Comparison of ENCODE assay signal across 1 cellular context in genomic region chr19:35388277-35389054, GRCh38.
TF ChIP-seq lines count a peak whose summit lies in the region.

No MANE protein-coding gene starts in this region.

TF ChIP-seq in HepG2, 621 proteins besides CTCF, POLR2A, EP300 and RAD21 (continues in another document):
- TF ChIP-seq ZNF18 (CRISPR knock-in tag; IDR thresholded peaks at IDR 0.05; ENCODE audit: insufficient replicate concordance) = peak; percentile 71
- no peak for TF ChIP-seq ZNF543 (CRISPR knock-in tag; IDR thresholded peaks at IDR 0.05)
- no peak for TF ChIP-seq GMEB1 (CRISPR knock-in tag; IDR thresholded peaks at IDR 0.05; ENCODE audit: borderline replicate concordance)
- no peak for TF ChIP-seq FOXM1 (CRISPR knock-in tag; IDR thresholded peaks at IDR 0.05)
- TF ChIP-seq ZNF280D (CRISPR knock-in tag; IDR thresholded peaks at IDR 0.05) = no peak
- peak; percentile 38 for TF ChIP-seq MED1 (CRISPR knock-in tag; IDR thresholded peaks at IDR 0.05)
- TF ChIP-seq DDIT3 (CRISPR knock-in tag; IDR thresholded peaks at IDR 0.05) = no peak
- peak; percentile 94 for TF ChIP-seq RXRB (CRISPR knock-in tag; IDR thresholded peaks at IDR 0.05; ENCODE audit: borderline replicate concordance)
- no peak for TF ChIP-seq SP4 (CRISPR knock-in tag; IDR thresholded peaks at IDR 0.05)
- peak; percentile 61 for TF ChIP-seq SAP130 (CRISPR knock-in tag; IDR thresholded peaks at IDR 0.05; ENCODE audit: low read depth)
- no peak for TF ChIP-seq TAF15 (IDR thresholded peaks at IDR 0.05; ENCODE audit: low read depth, low read length, poor library complexity, severe bottlenecking)
- TF ChIP-seq PHF5A (CRISPR knock-in tag; IDR thresholded peaks at IDR 0.05; ENCODE audit: low read depth, unreplicated experiment) = no peak
- no peak for TF ChIP-seq TFAP4 (IDR thresholded peaks at IDR 0.05; ENCODE audit: borderline replicate concordance, low read depth)
- TF ChIP-seq MEIS1 (CRISPR knock-in tag; IDR thresholded peaks at IDR 0.05; ENCODE audit: borderline replicate concordance) = no peak
- no peak for TF ChIP-seq ZNF564 (CRISPR knock-in tag; IDR thresholded peaks at IDR 0.05)
- no peak for TF ChIP-seq ZBTB10 (CRISPR knock-in tag; IDR thresholded peaks at IDR 0.05; ENCODE audit: borderline replicate concordance)
- no peak for TF ChIP-seq ZBTB14 (CRISPR knock-in tag; IDR thresholded peaks at IDR 0.05)
- TF ChIP-seq SPEN (CRISPR knock-in tag; IDR thresholded peaks at IDR 0.05; ENCODE audit: low read depth) = no peak
- TF ChIP-seq ELF1 (CRISPR knock-in tag; IDR thresholded peaks at IDR 0.05) = no peak
- TF ChIP-seq ZNF274 (CRISPR knock-in tag; IDR thresholded peaks at IDR 0.05) = no peak
- TF ChIP-seq ZNF609 (CRISPR knock-in tag; IDR thresholded peaks at IDR 0.05; ENCODE audit: borderline replicate concordance) = no peak
- no peak for TF ChIP-seq ZBTB8A (CRISPR knock-in tag; IDR thresholded peaks at IDR 0.05; ENCODE audit: borderline replicate concordance, low read depth)
- TF ChIP-seq RFXAP (CRISPR knock-in tag; IDR thresholded peaks at IDR 0.05; ENCODE audit: borderline replicate concordance) = no peak
- TF ChIP-seq MTA3 (CRISPR knock-in tag; IDR thresholded peaks at IDR 0.05) = no peak
- no peak for TF ChIP-seq ATF7 (IDR thresholded peaks at IDR 0.05)
- TF ChIP-seq ATF7 (CRISPR knock-in tag; IDR thresholded peaks at IDR 0.05) = no peak
- no peak for TF ChIP-seq ZNF678 (CRISPR knock-in tag; IDR thresholded peaks at IDR 0.05)
- no peak for TF ChIP-seq GTF2F1 (IDR thresholded peaks at IDR 0.05; ENCODE audit: low read length)
- no peak for TF ChIP-seq MAFG (CRISPR knock-in tag; IDR thresholded peaks at IDR 0.05)
- TF ChIP-seq SOX5 (CRISPR knock-in tag; IDR thresholded peaks at IDR 0.05; ENCODE audit: borderline replicate concordance) = peak; percentile 62; the same call in 1 of the 2 replicates
- TF ChIP-seq DPF2 (CRISPR knock-in tag; IDR thresholded peaks at IDR 0.05; ENCODE audit: borderline replicate concordance, low read depth) = no peak
- TF ChIP-seq GFI1 (CRISPR knock-in tag; IDR thresholded peaks at IDR 0.05; ENCODE audit: borderline replicate concordance) = no peak
- peak; percentile 93 for TF ChIP-seq THRA (CRISPR knock-in tag; IDR thresholded peaks at IDR 0.05; ENCODE audit: borderline replicate concordance)
- TF ChIP-seq UBTF (CRISPR knock-in tag; IDR thresholded peaks at IDR 0.05) = no peak
- TF ChIP-seq ATF4 (CRISPR knock-in tag; IDR thresholded peaks at IDR 0.05) = no peak
